In the genomic region with DNA sequence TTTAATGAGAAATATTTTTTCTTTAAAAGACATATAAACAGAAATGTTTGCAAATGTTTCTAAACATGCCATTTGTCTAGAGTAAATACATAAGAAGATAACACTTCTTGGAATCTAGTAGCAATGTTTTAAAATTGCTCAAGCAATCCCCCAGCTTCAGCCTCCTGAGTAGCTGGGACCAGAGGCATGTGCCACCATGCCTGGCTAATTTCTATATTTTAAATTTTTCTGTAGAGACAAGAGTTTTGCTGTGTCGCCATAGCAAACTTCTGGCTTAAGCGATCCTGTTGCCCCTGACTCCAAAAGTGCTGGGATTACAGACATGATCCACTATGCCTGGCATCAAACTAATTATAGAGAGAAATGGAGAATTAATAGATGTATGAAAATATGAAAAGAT, we compare ENCODE assay signal across 22 cellular contexts. TPM values are rescaled to one million over a fixed set of nuclear protein-coding genes. Genes with fewer than 3 reads are reported as not detected.
DNase-seq lines count a peak whose midpoint lies in the region; ATAC-seq, FAIRE-seq and TF ChIP-seq lines count a peak whose summit lies in the region.
"Had no signal": no experiment of that assay in that cellular context is flagged by ENCODE, and none has a peak within 500 bp of the region (broad histone marks: within the 10 kb centered on the region; RNA-seq: fewer than 3 reads in every experiment).

No MANE protein-coding gene starts in this region.

- H3K4me3 ChIP-seq in right lobe of liver = no peak overlapping the region
- no peak overlapping the region for H3K4me3 ChIP-seq in HepG2 (replicated peaks in 1 of 3; ENCODE audit: insufficient read depth in 1 of 3, low read depth in 2 of 3, low read length in 3 of 3)
- no peak overlapping the region for H3K4me3 ChIP-seq in pancreas
- H3K4me3 ChIP-seq in SK-N-SH (ENCODE audit: low read depth in 2 of 2, low read length in 1 of 2) = no peak overlapping the region
- H3K4me3 ChIP-seq in effector memory CD4-positive, alpha-beta T cell (ENCODE audit: insufficient read depth, low read depth, low read length, poor library complexity, severe bottlenecking) = no peak overlapping the region

- H3K27me3 ChIP-seq in right lobe of liver (no peaks in the 10 kb centered on the region), HepG2 (ENCODE audit: control insufficient read depth in 1 of 2, insufficient read depth in 2 of 2, low read length in 2 of 2) (peaks cover 0 to 2% of the 10 kb centered on the region in 2 experiments; a peak in 1 of 5 replicates), pancreas (no peaks in the 10 kb centered on the region), SK-N-SH (ENCODE audit: insufficient read depth) (no peaks in the 10 kb centered on the region)
- no peaks in the 10 kb centered on the region for H3K27me3 ChIP-seq in effector memory CD4-positive, alpha-beta T cell (replicated peaks; ENCODE audit: control insufficient read depth, insufficient read depth, low read length, poor library complexity, severe bottlenecking)

- POLR2A ChIA-PET in HepG2 (lab: Yijun Ruan, JAX) = no interaction called here
- POLR2A ChIA-PET in SK-N-SH (lab: Yijun Ruan, JAX) = interaction anchor here (1.2 kb wide), 1 partner anchor 30 kb away, joined by 3 read pairs; the partner anchor contains the start of gene POLI

- no peak overlapping the region for H3K4me2 ChIP-seq in HepG2 (ENCODE audit: low read depth, low read length)
- H3K4me2 ChIP-seq in SK-N-SH = no peak overlapping the region

- no peak for TF ChIP-seq CTCF in right lobe of liver (IDR thresholded peaks at IDR 0.05)
- no peak for TF ChIP-seq CTCF in HepG2 (CRISPR knock-in tag; IDR thresholded peaks at IDR 0.05)
- TF ChIP-seq CTCF in pancreas (IDR thresholded peaks at IDR 0.05) = no peak
- no peak for TF ChIP-seq CTCF in SK-N-SH (IDR thresholded peaks at IDR 0.05)

- ATAC-seq in right lobe of liver (peak in 1 of 4 donors; percentile 7), HepG2 (no peak), pancreas (peak in 1 of 4 donors; percentile 17), GM19035 (IDR thresholded peaks at IDR 0.05; ENCODE audit: unreplicated experiment) (no peak)
- ATAC-seq: PC-3 had no signal

- no peaks in the 10 kb centered on the region for H3K79me2 ChIP-seq in HepG2 (ENCODE audit: insufficient read depth, low read length)
- H3K79me2 ChIP-seq in SK-N-SH (ENCODE audit: insufficient read depth) = no peaks in the 10 kb centered on the region

- no peaks in the 10 kb centered on the region for H3F3A ChIP-seq in SK-N-SH (replicated peaks; ENCODE audit: insufficient read depth)

- no peak for TF ChIP-seq POLR2A in right lobe of liver (IDR thresholded peaks at IDR 0.05)
- TF ChIP-seq POLR2A in HepG2 (IDR thresholded peaks at IDR 0.05; ENCODE audit: insufficient read depth in 1 of 2, low read depth in 2 of 2, low read length in 2 of 2) = no peak

- TF ChIP-seq EP300 in HepG2 (IDR thresholded peaks at IDR 0.05; ENCODE audit: low read depth in 2 of 2, low read length in 2 of 2) (no peak), HepG2 (CRISPR knock-in tag; IDR thresholded peaks at IDR 0.05; ENCODE audit: borderline replicate concordance) (no peak), SK-N-SH (IDR thresholded peaks at IDR 0.05; ENCODE audit: borderline replicate concordance in 1 of 2, low read depth in 1 of 2, low read length in 1 of 2) (no peak)

- in situ Hi-C loops in HepG2 (cut with HindIII; ENCODE audit: extremely low pct_ligation_motif_present, low pct_unique_long_range_greater_than_20kb) = no loop called here

- no peak for FAIRE-seq in HepG2 (lab: Jason Lieb, UNC)
- no peak for FAIRE-seq in pancreas (lab: Jason Lieb, UNC)
- FAIRE-seq: GM12891, H1 had no signal

- H3K27ac ChIP-seq in right lobe of liver = peak overlapping the region in 2 of 3 donors; percentile 37 to 55
- H3K27ac ChIP-seq in HepG2 (ENCODE audit: extremely low read length, insufficient read depth, low read length) = no peak overlapping the region
- peak overlapping the region in 3 of 4 donors; percentile 6 to 88 (median 82) for H3K27ac ChIP-seq in pancreas
- H3K27ac ChIP-seq in SK-N-SH (ENCODE audit: low read depth in 2 of 2, low read length in 1 of 2) = no peak overlapping the region
- H3K27ac ChIP-seq in effector memory CD4-positive, alpha-beta T cell (ENCODE audit: insufficient read depth, low read length, poor library complexity, severe bottlenecking) = no peak overlapping the region
- H3K27ac ChIP-seq: 22Rv1 had no signal

- no peaks in the 10 kb centered on the region for H4K20me1 ChIP-seq in HepG2 (ENCODE audit: insufficient read depth, low read length)
- H4K20me1 ChIP-seq in SK-N-SH (ENCODE audit: insufficient read depth) = no peaks in the 10 kb centered on the region

- TF ChIP-seq RAD21 in HepG2 (CRISPR knock-in tag; IDR thresholded peaks at IDR 0.05) (no peak), SK-N-SH (IDR thresholded peaks at IDR 0.05; ENCODE audit: low read length) (no peak)

- H3K4me1 ChIP-seq in right lobe of liver = peaks cover 0 to 24% (median 1%) of the 10 kb centered on the region in 4 donors
- H3K4me1 ChIP-seq in HepG2 (ENCODE audit: insufficient read depth, low read length) = no peaks in the 10 kb centered on the region
- peaks cover 12 to 16% (median 12%) of the 10 kb centered on the region in 3 donors for H3K4me1 ChIP-seq in pancreas
- no peaks in the 10 kb centered on the region for H3K4me1 ChIP-seq in SK-N-SH (ENCODE audit: control insufficient read depth in 1 of 2, insufficient read depth in 2 of 2, low read depth in 1 of 2, low read length in 1 of 2)
- no peaks in the 10 kb centered on the region for H3K4me1 ChIP-seq in effector memory CD4-positive, alpha-beta T cell (ENCODE audit: control insufficient read depth, insufficient read depth, low read length, poor library complexity, severe bottlenecking)

- 56% methylated on average over 2 of the region's 2 CpGs for WGBS in right lobe of liver (ENCODE audit: insufficient coverage, low coverage, low lambda C conversion rate, missing lambda C conversion rate)
- WGBS in HepG2 (ENCODE audit: low lambda C conversion rate) = 82% methylated on average over 2 of the region's 2 CpGs
- 30 to 43% methylated on average over 2 of the region's 2 CpGs for WGBS in pancreas, 2 donors
- WGBS in SK-N-SH (ENCODE audit: low lambda C conversion rate) = 69% methylated on average over 2 of the region's 2 CpGs

- H3K9me3 ChIP-seq in right lobe of liver = no peaks in the 10 kb centered on the region
- H3K9me3 ChIP-seq in HepG2 (ENCODE audit: low read length) = no peaks in the 10 kb centered on the region
- no peaks in the 10 kb centered on the region for H3K9me3 ChIP-seq in pancreas
- H3K9me3 ChIP-seq in SK-N-SH = no peaks in the 10 kb centered on the region
- no peaks in the 10 kb centered on the region for H3K9me3 ChIP-seq in effector memory CD4-positive, alpha-beta T cell (ENCODE audit: control insufficient read depth, low read length)

- intact Hi-C loops in right lobe of liver (cut with DNase I) = no loop called here
- intact Hi-C loops in HepG2 (cut with micrococcal nuclease; ENCODE audit: unreplicated experiment) = no loop called here
- intact Hi-C loops in pancreas (cut with DNase I) = no loop called here

- BruUV-seq in HepG2 (replicated peaks; lab: Mats Ljungman, UMichigan) = no TSS peak

- H3K9me2 ChIP-seq in SK-N-SH = no peaks in the 10 kb centered on the region

- H3K36me3 ChIP-seq in right lobe of liver = no peaks in the 10 kb centered on the region
- H3K36me3 ChIP-seq in HepG2 (replicated peaks in 1 of 2; ENCODE audit: control insufficient read depth in 1 of 2, insufficient read depth in 2 of 2, low read length in 2 of 2) = no peaks in the 10 kb centered on the region
- no peaks in the 10 kb centered on the region for H3K36me3 ChIP-seq in pancreas
- H3K36me3 ChIP-seq in SK-N-SH (replicated peaks in 1 of 2; ENCODE audit: control insufficient read depth in 1 of 2, insufficient read depth in 2 of 2, low read length in 1 of 2) = no peaks in the 10 kb centered on the region
- H3K36me3 ChIP-seq in effector memory CD4-positive, alpha-beta T cell (ENCODE audit: control insufficient read depth, insufficient read depth, low read length) = no peaks in the 10 kb centered on the region

- DNase-seq in right lobe of liver (no peak), HepG2 (ENCODE audit: low spot score) (no peak), dermis blood vessel endothelial cell (peak; percentile 13), pancreas (no peak), SK-N-SH (no peak), NCI-H1436 (lab: John Stamatoyannopoulos, UW) (no peak)
- no peak for DNase-seq in effector memory CD4-positive, alpha-beta T cell
- DNase-seq: ACHN; C1 segment of cervical spinal cord; Calu3; CD8-positive, alpha-beta memory T cell; DMS153; Kasumi-1; NCI-H187; NCI-H446 treated with DMSO at 0.1 percent for 48 hours; NCI-H526 treated with DMSO at 0.1 percent for 48 hours; PC-3; Right ventricle myocardium superior had no signal

- no peak overlapping the region for H2AFZ ChIP-seq in HepG2 (ENCODE audit: low read length)
- no peak overlapping the region for H2AFZ ChIP-seq in SK-N-SH (ENCODE audit: low read depth)

- H3K9ac ChIP-seq in HepG2 (ENCODE audit: insufficient read depth, low read depth, low read length) = no peak overlapping the region
- H3K9ac ChIP-seq in SK-N-SH = no peak overlapping the region

- CTCF ChIA-PET in HepG2 (lab: Yijun Ruan, JAX; ENCODE audit: low intra/inter-chr PET ratio, low total read pairs) (no interaction called here), SK-N-SH (lab: Yijun Ruan, JAX) (no interaction called here)

RNA-seq across cellular contexts. Expression of gene MBD2, which starts 14.6 kb away (rescaled TPM):
- total RNA-seq in right lobe of liver = 10 to 100 TPM; 13.7 to 47.7 (median 29.4) TPM
- total RNA-seq in HepG2 (2016; rRNA removed; fragmentation: Illumina TruSeq; extraction: Trizol) = 38.5 and 48.6 TPM in 2 replicates
- total RNA-seq in HepG2 (2016; cell fraction: cytosol; rRNA removed; fragmentation: Illumina TruSeq; extraction: Trizol; ENCODE audit: low read depth) = 24.9 and 27.3 TPM in 2 replicates
- 29.4 and 38.2 TPM in 2 replicates for total RNA-seq in HepG2 (2016; cell fraction: insoluble cytoplasmic fraction; rRNA removed; fragmentation: Illumina TruSeq; extraction: Trizol)
- 63.4 and 68.1 TPM in 2 replicates for total RNA-seq in HepG2 (2016; cell fraction: membrane; rRNA removed; fragmentation: Illumina TruSeq; extraction: Trizol)
- 10.7 and 13.6 TPM in 2 replicates for total RNA-seq in HepG2 (2016; cell fraction: nucleus; rRNA removed; fragmentation: Illumina TruSeq; extraction: Trizol)
- polyA plus RNA-seq in HepG2 (2011; rRNA removed) = 15.1 and 19.1 TPM in 2 replicates
- 7.8 and 10.5 TPM in 2 replicates for polyA plus RNA-seq in HepG2 (2011; cell fraction: cytosol; rRNA removed)
- 7.1 and 7.5 TPM in 2 replicates for polyA plus RNA-seq in HepG2 (2011; cell fraction: nucleus; rRNA removed)
- 13.7 and 24.4 TPM in 2 replicates for polyA plus RNA-seq in HepG2 (2012)
- 46.2 and 46.3 TPM in 2 replicates for polyA plus RNA-seq in HepG2 (2016; cell fraction: cytosol; fragmentation: Illumina TruSeq; extraction: Trizol; ENCODE audit: low read depth)
- polyA plus RNA-seq in HepG2 (2016; cell fraction: insoluble cytoplasmic fraction; fragmentation: Illumina TruSeq; extraction: Trizol; ENCODE audit: low read depth) = 43.4 and 46.4 TPM in 2 replicates
- polyA plus RNA-seq in HepG2 (2016; cell fraction: membrane; fragmentation: Illumina TruSeq; extraction: Trizol; ENCODE audit: low read depth) = 55.8 and 75.8 TPM in 2 replicates
- polyA plus RNA-seq in HepG2 (2016; cell fraction: nucleus; fragmentation: Illumina TruSeq; extraction: Trizol; ENCODE audit: insufficient read depth, low read depth) = 45.5 and 52.2 TPM in 2 replicates
- polyA minus RNA-seq in HepG2 (2011; rRNA and poly(A)+ RNA removed; ENCODE audit: low replicate concordance) = 17.9 and 34.9 TPM in 2 replicates
- 18.2 and 30.0 TPM in 2 replicates for polyA minus RNA-seq in HepG2 (2011; cell fraction: cytosol; rRNA and poly(A)+ RNA removed)
- 15.5 and 16.7 TPM in 2 replicates for polyA minus RNA-seq in HepG2 (2011; cell fraction: nucleus; rRNA and poly(A)+ RNA removed)
- total RNA-seq in dermis blood vessel endothelial cell = 26.7 and 34.4 TPM in 2 replicates
- total RNA-seq in pancreas = 10 to 100 TPM; 44.0 to 60.5 (median 51.4) TPM
- 10 to 100 TPM; 15.7 to 20.9 TPM for polyA plus RNA-seq in pancreas
- 12.5 and 13.3 TPM in 2 replicates for polyA plus RNA-seq in SK-N-SH (2012; rRNA removed)
- polyA plus RNA-seq in SK-N-SH (2012; cell fraction: cytosol; rRNA removed) = 16.6 and 18.9 TPM in 2 replicates
- 10.5 and 16.6 TPM in 2 replicates for polyA plus RNA-seq in SK-N-SH (2012; cell fraction: nucleus; rRNA removed)

RNA-seq across cellular contexts. Expression of gene POLI, which starts 30.2 kb away (rescaled TPM):
- total RNA-seq in right lobe of liver (10 to 100 TPM in 5 of 6 experiments, 1 to 10 TPM in 1; 9.2 to 14.1 (median 12.2) TPM), HepG2 (2016; rRNA removed; fragmentation: Illumina TruSeq; extraction: Trizol) (14.1 and 16.8 TPM in 2 replicates), dermis blood vessel endothelial cell (23.7 and 29.3 TPM in 2 replicates), pancreas (10 to 100 TPM; 11.8 to 24.7 (median 19.3) TPM)
- total RNA-seq in HepG2 (2016; cell fraction: cytosol; rRNA removed; fragmentation: Illumina TruSeq; extraction: Trizol; ENCODE audit: low read depth) = 41.2 and 49.7 TPM in 2 replicates
- 15.2 and 16.9 TPM in 2 replicates for total RNA-seq in HepG2 (2016; cell fraction: insoluble cytoplasmic fraction; rRNA removed; fragmentation: Illumina TruSeq; extraction: Trizol)
- total RNA-seq in HepG2 (2016; cell fraction: membrane; rRNA removed; fragmentation: Illumina TruSeq; extraction: Trizol) = 22.0 and 28.7 TPM in 2 replicates
- total RNA-seq in HepG2 (2016; cell fraction: nucleus; rRNA removed; fragmentation: Illumina TruSeq; extraction: Trizol) = 24.8 and 26.2 TPM in 2 replicates
- polyA plus RNA-seq in HepG2 (2011; rRNA removed) (17.2 and 21.2 TPM in 2 replicates), pancreas (10 to 100 TPM; 17.8 to 27.3 TPM), SK-N-SH (2012; rRNA removed) (11.9 and 21.7 TPM in 2 replicates)
- polyA plus RNA-seq in HepG2 (2011; cell fraction: cytosol; rRNA removed) = 3.6 and 4.5 TPM in 2 replicates
- 41.4 and 49.8 TPM in 2 replicates for polyA plus RNA-seq in HepG2 (2011; cell fraction: nucleus; rRNA removed)
- polyA plus RNA-seq in HepG2 (2012) = 10.6 and 14.5 TPM in 2 replicates
- polyA plus RNA-seq in HepG2 (2016; cell fraction: cytosol; fragmentation: Illumina TruSeq; extraction: Trizol; ENCODE audit: low read depth) = 1.5 and 1.7 TPM in 2 replicates
- 14.7 and 14.8 TPM in 2 replicates for polyA plus RNA-seq in HepG2 (2016; cell fraction: insoluble cytoplasmic fraction; fragmentation: Illumina TruSeq; extraction: Trizol; ENCODE audit: low read depth)
- polyA plus RNA-seq in HepG2 (2016; cell fraction: membrane; fragmentation: Illumina TruSeq; extraction: Trizol; ENCODE audit: low read depth) = 5.1 and 5.3 TPM in 2 replicates
- polyA plus RNA-seq in HepG2 (2016; cell fraction: nucleus; fragmentation: Illumina TruSeq; extraction: Trizol; ENCODE audit: insufficient read depth, low read depth) = 57.5 and 59.9 TPM in 2 replicates
- 4.6 and 6.5 TPM in 2 replicates for polyA minus RNA-seq in HepG2 (2011; rRNA and poly(A)+ RNA removed; ENCODE audit: low replicate concordance)
- polyA minus RNA-seq in HepG2 (2011; cell fraction: cytosol; rRNA and poly(A)+ RNA removed) = 7.3 and 10.0 TPM in 2 replicates
- polyA minus RNA-seq in HepG2 (2011; cell fraction: nucleus; rRNA and poly(A)+ RNA removed) = 46.1 and 47.0 TPM in 2 replicates
- 9.3 and 12.8 TPM in 2 replicates for polyA plus RNA-seq in SK-N-SH (2012; cell fraction: cytosol; rRNA removed)
- polyA plus RNA-seq in SK-N-SH (2012; cell fraction: nucleus; rRNA removed) = 33.5 and 74.8 TPM in 2 replicates

Comparison
In these comparisons a context has a peak if more than half of its experiments do, and no peak if none do; other contexts are left out.
1. H3K27ac ChIP-seq: peak in right lobe of liver (2 of 3) and pancreas (3 of 4); none in HepG2 (single experiment), SK-N-SH (0 of 2) and effector memory CD4-positive, alpha-beta T cell (single experiment).